25 cellular contexts compared by ENCODE assay signal in genomic region chr3:113805249-113805648, GRCh38.
"Had no signal": no experiment of that assay in that cellular context is flagged by ENCODE, and none has a peak within 500 bp of the region (broad histone marks: within the 10 kb centered on the region; RNA-seq: fewer than 3 reads in every experiment).

No MANE protein-coding gene starts in this region.

- FAIRE-seq: keratinocyte, small intestine had no signal

- H3K4me1 ChIP-seq: heart left ventricle, left lung, lower lobe of right lung, neural progenitor cell, sigmoid colon, tibial nerve, uterus had no signal

- DNase-seq: heart left ventricle; hippocampal formation; left cardiac atrium; left lung; lower lobe of right lung; mammary epithelial cell; mesenchymal stem cell; naive B cell; natural killer cell; nephron progenitor cell; ovary; retina; right cardiac atrium; sigmoid colon; small intestine; spleen; stimulated activated CD4-positive, alpha-beta T cell treated with anti-CD3 and anti-CD28 coated beads, Interleukin-4, amount 100 ng/mL, for 24 hours; stimulated activated naive CD4-positive, alpha-beta T cell treated with Interleukin-2 at 50 U/mL for 16 hours; stimulated activated naive CD8-positive, alpha-beta T cell treated with anti-CD3 and anti-CD28 coated beads, Interleukin-15, amount 100 ng/mL, for 72 hours; substantia nigra; uterus had no signal

- H3K9ac ChIP-seq: neural progenitor cell had no signal

- H3K36me3 ChIP-seq: ovary, uterus had no signal

- H3K9me3 ChIP-seq: heart left ventricle, left lung, lower lobe of right lung, ovary, sigmoid colon, spleen, tibial nerve, uterus had no signal

- ATAC-seq: heart left ventricle; left cardiac atrium; left lung; lower lobe of right lung; natural killer cell; right cardiac atrium; stimulated activated memory B cell treated with anti-CD40 and anti-IgM and Interleukin-4, amounts not matched to agents 10 μg/mL and 1 μg/mL and 100 μg/mL, for 72 hours; stimulated activated naive CD8-positive, alpha-beta T cell treated with anti-CD3 and anti-CD28 coated beads, Interleukin-15, amount 100 ng/mL, for 72 hours had no signal

- H3K27me3 ChIP-seq: heart left ventricle, left lung, neural progenitor cell, ovary, sigmoid colon, spleen, tibial nerve, uterus had no signal

- H2AFZ ChIP-seq: neural progenitor cell had no signal

- H3K27ac ChIP-seq: heart left ventricle, left lung, lower lobe of right lung, neural progenitor cell, ovary, sigmoid colon, spleen, tibial nerve, uterus had no signal

- H3K4me2 ChIP-seq: neural progenitor cell had no signal

- H3K4me3 ChIP-seq: heart left ventricle, left lung, lower lobe of right lung, neural progenitor cell, ovary, sigmoid colon, spleen, tibial nerve, uterus had no signal
